ENCODE assay signal across 1 cellular context in genomic region chr1:24861821-24862727, GRCh38.
TF ChIP-seq lines count a peak whose summit lies in the region.

No MANE protein-coding gene starts in this region.

TF ChIP-seq in WTC11, 78 proteins besides CTCF, POLR2A, EP300 and RAD21 (continued from another document):
- TF ChIP-seq, protein P1, sequence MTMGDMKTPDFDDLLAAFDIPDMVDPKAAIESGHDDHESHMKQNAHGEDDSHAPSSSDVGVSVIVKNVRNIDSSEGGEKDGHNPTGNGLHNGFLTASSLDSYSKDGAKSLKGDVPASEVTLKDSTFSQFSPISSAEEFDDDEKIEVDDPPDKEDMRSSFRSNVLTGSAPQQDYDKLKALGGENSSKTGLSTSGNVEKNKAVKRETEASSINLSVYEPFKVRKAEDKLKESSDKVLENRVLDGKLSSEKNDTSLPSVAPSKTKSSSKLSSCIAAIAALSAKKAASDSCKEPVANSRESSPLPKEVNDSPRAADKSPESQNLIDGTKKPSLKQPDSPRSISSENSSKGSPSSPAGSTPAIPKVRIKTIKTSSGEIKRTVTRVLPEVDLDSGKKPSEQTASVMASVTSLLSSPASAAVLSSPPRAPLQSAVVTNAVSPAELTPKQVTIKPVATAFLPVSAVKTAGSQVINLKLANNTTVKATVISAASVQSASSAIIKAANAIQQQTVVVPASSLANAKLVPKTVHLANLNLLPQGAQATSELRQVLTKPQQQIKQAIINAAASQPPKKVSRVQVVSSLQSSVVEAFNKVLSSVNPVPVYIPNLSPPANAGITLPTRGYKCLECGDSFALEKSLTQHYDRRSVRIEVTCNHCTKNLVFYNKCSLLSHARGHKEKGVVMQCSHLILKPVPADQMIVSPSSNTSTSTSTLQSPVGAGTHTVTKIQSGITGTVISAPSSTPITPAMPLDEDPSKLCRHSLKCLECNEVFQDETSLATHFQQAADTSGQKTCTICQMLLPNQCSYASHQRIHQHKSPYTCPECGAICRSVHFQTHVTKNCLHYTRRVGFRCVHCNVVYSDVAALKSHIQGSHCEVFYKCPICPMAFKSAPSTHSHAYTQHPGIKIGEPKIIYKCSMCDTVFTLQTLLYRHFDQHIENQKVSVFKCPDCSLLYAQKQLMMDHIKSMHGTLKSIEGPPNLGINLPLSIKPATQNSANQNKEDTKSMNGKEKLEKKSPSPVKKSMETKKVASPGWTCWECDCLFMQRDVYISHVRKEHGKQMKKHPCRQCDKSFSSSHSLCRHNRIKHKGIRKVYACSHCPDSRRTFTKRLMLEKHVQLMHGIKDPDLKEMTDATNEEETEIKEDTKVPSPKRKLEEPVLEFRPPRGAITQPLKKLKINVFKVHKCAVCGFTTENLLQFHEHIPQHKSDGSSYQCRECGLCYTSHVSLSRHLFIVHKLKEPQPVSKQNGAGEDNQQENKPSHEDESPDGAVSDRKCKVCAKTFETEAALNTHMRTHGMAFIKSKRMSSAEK (CRISPR knock-in tag; IDR thresholded peaks at IDR 0.05; ENCODE audit: borderline replicate concordance): no peak
- no peak for TF ChIP-seq ZSCAN18 (CRISPR knock-in tag; IDR thresholded peaks at IDR 0.05)
- TF ChIP-seq, protein P2, sequence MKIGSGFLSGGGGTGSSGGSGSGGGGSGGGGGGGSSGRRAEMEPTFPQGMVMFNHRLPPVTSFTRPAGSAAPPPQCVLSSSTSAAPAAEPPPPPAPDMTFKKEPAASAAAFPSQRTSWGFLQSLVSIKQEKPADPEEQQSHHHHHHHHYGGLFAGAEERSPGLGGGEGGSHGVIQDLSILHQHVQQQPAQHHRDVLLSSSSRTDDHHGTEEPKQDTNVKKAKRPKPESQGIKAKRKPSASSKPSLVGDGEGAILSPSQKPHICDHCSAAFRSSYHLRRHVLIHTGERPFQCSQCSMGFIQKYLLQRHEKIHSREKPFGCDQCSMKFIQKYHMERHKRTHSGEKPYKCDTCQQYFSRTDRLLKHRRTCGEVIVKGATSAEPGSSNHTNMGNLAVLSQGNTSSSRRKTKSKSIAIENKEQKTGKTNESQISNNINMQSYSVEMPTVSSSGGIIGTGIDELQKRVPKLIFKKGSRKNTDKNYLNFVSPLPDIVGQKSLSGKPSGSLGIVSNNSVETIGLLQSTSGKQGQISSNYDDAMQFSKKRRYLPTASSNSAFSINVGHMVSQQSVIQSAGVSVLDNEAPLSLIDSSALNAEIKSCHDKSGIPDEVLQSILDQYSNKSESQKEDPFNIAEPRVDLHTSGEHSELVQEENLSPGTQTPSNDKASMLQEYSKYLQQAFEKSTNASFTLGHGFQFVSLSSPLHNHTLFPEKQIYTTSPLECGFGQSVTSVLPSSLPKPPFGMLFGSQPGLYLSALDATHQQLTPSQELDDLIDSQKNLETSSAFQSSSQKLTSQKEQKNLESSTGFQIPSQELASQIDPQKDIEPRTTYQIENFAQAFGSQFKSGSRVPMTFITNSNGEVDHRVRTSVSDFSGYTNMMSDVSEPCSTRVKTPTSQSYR (CRISPR knock-in tag; IDR thresholded peaks at IDR 0.05): no peak
- no peak for TF ChIP-seq ZNF263 (CRISPR knock-in tag; IDR thresholded peaks at IDR 0.05; ENCODE audit: low read depth)
TF ChIP-seq in WTC11: peak in this region for 0.
